Comparison of ENCODE assay signal across 10 cellular contexts in the genomic region with DNA sequence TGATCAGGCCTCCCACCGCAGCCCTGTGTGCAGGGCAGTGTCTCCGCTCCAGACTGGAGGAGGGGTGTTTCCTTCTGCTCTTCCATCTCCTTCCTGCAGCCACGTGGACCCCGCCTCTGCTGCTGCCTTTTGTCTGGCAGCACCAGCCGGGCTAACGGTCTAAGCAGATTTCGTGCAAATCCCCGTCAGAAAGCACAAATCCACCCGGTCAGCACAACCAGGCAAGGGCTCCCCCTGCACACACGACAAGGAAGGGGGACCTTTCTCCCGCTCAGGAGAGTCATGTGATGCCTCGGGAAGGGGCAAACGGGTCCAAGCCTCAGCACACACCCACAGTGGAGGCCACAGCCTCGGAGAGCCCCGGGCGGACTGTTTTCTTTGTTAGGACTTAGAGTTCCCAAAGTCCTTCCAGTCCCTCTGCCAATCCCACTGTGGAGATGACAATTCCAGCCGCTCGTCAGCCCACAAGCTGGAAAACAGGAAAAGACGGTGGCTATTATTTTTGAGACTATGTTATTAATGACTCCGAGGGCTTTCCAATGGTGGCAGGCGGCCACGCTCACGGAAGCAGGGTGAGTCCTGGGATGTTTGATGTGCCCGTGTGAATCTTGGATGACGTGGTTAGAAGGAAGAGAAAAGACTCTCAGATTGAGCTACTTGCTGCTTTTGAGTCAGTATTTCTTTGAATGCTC. TPM values are rescaled to one million over a fixed set of nuclear protein-coding genes. Genes with fewer than 3 reads are reported as not detected.
DNase-seq lines count a peak whose midpoint lies in the region; ATAC-seq and TF ChIP-seq lines count a peak whose summit lies in the region.
"Had no signal": no experiment of that assay in that cellular context is flagged by ENCODE, and none has a peak within 500 bp of the region (broad histone marks: within the 10 kb centered on the region; RNA-seq: fewer than 3 reads in every experiment).

No MANE protein-coding gene starts in this region.

- peak overlapping the region; percentile 34 for H3K27ac Mint-ChIP-seq in type B pancreatic cell
- H3K27ac Mint-ChIP-seq in activated naive CD4-positive, alpha-beta T cell treated with anti-CD3 and anti-CD28 coated beads, Interleukin-2, amount 50 U/mL, for 72 hours = peak overlapping the region in 1 of 2 donors; percentile 29

- BruUV-seq in PC-3 (replicated peaks; lab: Mats Ljungman, UMichigan) = no TSS peak

- H3K4me1 ChIP-seq in PC-3 (ENCODE audit: insufficient read depth, low read length) (no peaks in the 10 kb centered on the region), mucosa of stomach (ENCODE audit: control insufficient read depth, insufficient read depth, low read length) (peaks cover 14% of the 10 kb centered on the region), colonic mucosa (no peaks in the 10 kb centered on the region)

- DNase-seq in PC-3 = no peak
- DNase-seq in epithelial cell of esophagus (ENCODE audit: low read depth) = peak; percentile 57
- DNase-seq in type B pancreatic cell (ENCODE audit: extremely low spot score, unreplicated experiment) = no peak
- no peak for DNase-seq in activated naive CD4-positive, alpha-beta T cell treated with anti-CD3 and anti-CD28 coated beads, Interleukin-2, amount 50 U/mL, for 72 hours (ENCODE audit: low spot score in 2 of 2)
- no peak for DNase-seq in colonic mucosa
- DNase-seq in mesenteric fat pad (ENCODE audit: low spot score) = no peak
- DNase-seq: activated CD8-positive, alpha-beta memory T cell treated with anti-CD3 and anti-CD28 coated beads, Interleukin-2, amount 50 U/mL, for 48 hours; KG1 had no signal

- no peaks in the 10 kb centered on the region for H3K9me2 ChIP-seq in PC-3 (replicated peaks; ENCODE audit: low read length)

- H3K79me2 ChIP-seq in PC-3 (ENCODE audit: low read length) = no peaks in the 10 kb centered on the region

- H3K4me3 Mint-ChIP-seq in type B pancreatic cell = peak overlapping the region; percentile 28

- peak; percentile 66 for ATAC-seq in PC-3
- no peak for ATAC-seq in activated naive CD4-positive, alpha-beta T cell treated with anti-CD3 and anti-CD28 coated beads, Interleukin-2, amount 50 U/mL, for 72 hours
- ATAC-seq: HCT116 had no signal

- H3K9me3 ChIP-seq in PC-3 (ENCODE audit: low read length) (no peaks in the 10 kb centered on the region), mucosa of stomach (ENCODE audit: control insufficient read depth, low read length) (no peaks in the 10 kb centered on the region), colonic mucosa (no peaks in the 10 kb centered on the region)

- TF ChIP-seq CTCF in PC-3 (conservative IDR thresholded peaks at IDR 0.05; ENCODE audit: low read depth, low read length) (no peak), epithelial cell of esophagus (IDR thresholded peaks at IDR 0.05; ENCODE audit: insufficient read depth, low read depth, low read length, missing control alignments) (no peak), type B pancreatic cell (conservative IDR thresholded peaks at IDR 0.05) (no peak), colonic mucosa (IDR thresholded peaks at IDR 0.05) (no peak)

- CTCF ChIA-PET in PC-3 (lab: Charles Lee) = no interaction called here

- no peak overlapping the region for H3K27ac ChIP-seq in PC-3 (ENCODE audit: low read length)
- no peak overlapping the region for H3K27ac ChIP-seq in colonic mucosa

- H3F3A ChIP-seq in PC-3 (ENCODE audit: low read length, unreplicated experiment) = no peaks in the 10 kb centered on the region

- H3K9ac ChIP-seq in PC-3 (ENCODE audit: low read length) (no peak overlapping the region), mucosa of stomach (ENCODE audit: low read length) (peak overlapping the region; percentile 24), colonic mucosa (ENCODE audit: low read depth in 2 of 2, low read length in 2 of 2) (no peak overlapping the region)

- H3K36me3 Mint-ChIP-seq in type B pancreatic cell = peaks cover 3% of the 10 kb centered on the region
- H3K36me3 Mint-ChIP-seq in activated naive CD4-positive, alpha-beta T cell treated with anti-CD3 and anti-CD28 coated beads, Interleukin-2, amount 50 U/mL, for 72 hours = peaks cover 14 to 20% of the 10 kb centered on the region in 2 donors

- POLR2A ChIA-PET in PC-3 (lab: Charles Lee; ENCODE audit: unreplicated experiment) = interaction anchor here (0.6 kb wide), 1 partner anchor 235 kb away, joined by 4 read pairs; no protein-coding TSS in a partner anchor

- intact Hi-C loops in PC-3 (cut with micrococcal nuclease) = no loop called here
- intact Hi-C loops in colonic mucosa (cut with DNase I) = no loop called here

- H3K4me3 ChIP-seq in PC-3 (ENCODE audit: low read length) (no peak overlapping the region), epithelial cell of esophagus (ENCODE audit: low read length) (no peak overlapping the region), mucosa of stomach (ENCODE audit: low read length) (no peak overlapping the region), colonic mucosa (no peak overlapping the region)

- H3K27me3 Mint-ChIP-seq in type B pancreatic cell = no peaks in the 10 kb centered on the region

- no peak overlapping the region for H3K4me2 ChIP-seq in PC-3 (ENCODE audit: low read length)

- peaks cover 7% of the 10 kb centered on the region for H3K9me3 Mint-ChIP-seq in type B pancreatic cell
- H3K9me3 Mint-ChIP-seq in activated naive CD4-positive, alpha-beta T cell treated with anti-CD3 and anti-CD28 coated beads, Interleukin-2, amount 50 U/mL, for 72 hours = peaks cover 3 to 14% of the 10 kb centered on the region in 2 donors

- no peaks in the 10 kb centered on the region for H4K20me1 ChIP-seq in PC-3 (ENCODE audit: low read length)

- H2AFZ ChIP-seq in PC-3 (ENCODE audit: low read length) = peak overlapping the region; percentile 48

- peaks cover 30% of the 10 kb centered on the region for H3K4me1 Mint-ChIP-seq in type B pancreatic cell (ENCODE audit: unreplicated experiment)

- H3K27me3 ChIP-seq in PC-3 (ENCODE audit: low read length) (no peaks in the 10 kb centered on the region), mucosa of stomach (ENCODE audit: control insufficient read depth, insufficient read depth, low read length) (no peaks in the 10 kb centered on the region), colonic mucosa (no peaks in the 10 kb centered on the region)

- H3K36me3 ChIP-seq in PC-3 (ENCODE audit: low read depth, low read length) (no peaks in the 10 kb centered on the region), mucosa of stomach (ENCODE audit: control insufficient read depth, insufficient read depth, low read length) (no peaks in the 10 kb centered on the region), colonic mucosa (no peaks in the 10 kb centered on the region)

RNA-seq across cellular contexts. Expression of a gene that starts 22.5 kb away (rescaled TPM):
- total RNA-seq in PC-3 (2014; rRNA removed) (19.2 and 22.5 TPM in 2 replicates), type B pancreatic cell (ENCODE audit: low replicate concordance) (28.5 and 30.3 TPM in 2 replicates), colonic mucosa (10 to 100 TPM; 17.0 to 23.4 TPM), mesenteric fat pad (11.5 TPM)
- total RNA-seq in activated naive CD4-positive, alpha-beta T cell treated with anti-CD3 and anti-CD28 coated beads, Interleukin-2, amount 50 U/mL, for 72 hours = 10 to 100 TPM; 11.2 to 19.0 TPM
